In genomic region chr2:216142540-216142939, GRCh38 we compare ENCODE assay signal across 8 cellular contexts. TPM values are rescaled to one million over a fixed set of nuclear protein-coding genes. Genes with fewer than 3 reads are reported as not detected.
DNase-seq lines count a peak whose midpoint lies in the region; ATAC-seq and TF ChIP-seq lines count a peak whose summit lies in the region.

No MANE protein-coding gene starts in this region.

- DNase-seq in EH (ENCODE audit: low read depth) (peak; percentile 87), amniotic epithelial cell (ENCODE audit: low read depth) (peak; percentile 67), COLO829 (ENCODE audit: low spot score) (no peak), NCI-H774 (lab: John Stamatoyannopoulos, UW) (no peak), D341Med (ENCODE audit: low spot score) (no peak), upper lobe of left lung (no peak)

- no peaks in the 10 kb centered on the region for H3K9me3 ChIP-seq in upper lobe of left lung

- TF ChIP-seq POLR2A in upper lobe of left lung (IDR thresholded peaks at IDR 0.05), result no peak

- no peak overlapping the region for H3K27ac ChIP-seq in upper lobe of left lung

- H3K4me1 ChIP-seq in upper lobe of left lung, result no peaks in the 10 kb centered on the region

- H3K36me3 ChIP-seq in upper lobe of left lung, result peaks cover 50 to 99% (median 80%) of the 10 kb centered on the region in 4 donors

- ATAC-seq in GM19351 (IDR thresholded peaks at IDR 0.05; ENCODE audit: unreplicated experiment) (peak; percentile 99), HG03108 (IDR thresholded peaks at IDR 0.05; ENCODE audit: unreplicated experiment) (peak; percentile 98), upper lobe of left lung (ENCODE audit: low FRiP score in 2 of 2) (no peak)

- H3K27me3 ChIP-seq in upper lobe of left lung, result no peaks in the 10 kb centered on the region

- TF ChIP-seq EP300 in upper lobe of left lung (IDR thresholded peaks at IDR 0.05), result no peak

- H3K4me3 ChIP-seq in upper lobe of left lung, result no peak overlapping the region

- WGBS in upper lobe of left lung, 2 donors, result 86 to 92% methylated on average over 1 of the region's 1 CpG

- no peak for TF ChIP-seq CTCF in upper lobe of left lung (IDR thresholded peaks at IDR 0.05)

RNA-seq across cellular contexts. Expression of gene XRCC5, which starts 33.4 kb away (rescaled TPM):
- 100 to 1,000 TPM in 5 of 6 donors, 10 to 100 TPM in 1; 57.3 to 163 (median 131) TPM for total RNA-seq in upper lobe of left lung

Comparison
In these comparisons a context has a peak if more than half of its experiments do, and no peak if none do; other contexts are left out.
1. DNase-seq: peak in EH (single experiment) and amniotic epithelial cell (single experiment); none in COLO829 (single experiment), NCI-H774 (single experiment), D341Med (single experiment) and upper lobe of left lung (0 of 2).
2. ATAC-seq: peak in GM19351 (single experiment) and HG03108 (single experiment); none in upper lobe of left lung (0 of 2).